14 cellular contexts compared by ENCODE assay signal in genomic region chr17:17117923-17118322, GRCh38.
DNase-seq lines count a peak whose midpoint lies in the region; ATAC-seq, FAIRE-seq and TF ChIP-seq lines count a peak whose summit lies in the region.
"Had no signal": no experiment of that assay in that cellular context is flagged by ENCODE, and none has a peak within 500 bp of the region (broad histone marks: within the 10 kb centered on the region; RNA-seq: fewer than 3 reads in every experiment).

No MANE protein-coding gene starts in this region.

- no peaks in the 10 kb centered on the region for H3K27me3 ChIP-seq in BLaER1 treated with 17β-estradiol and CSF1 and Interleukin-3, amounts not matched to agents 10 nM and 100 nM

- TF ChIP-seq CTCF in A549 (IDR thresholded peaks at IDR 0.05): no peak
- no peak for TF ChIP-seq CTCF in activated CD8-positive, alpha-beta T cell treated with anti-CD3 and anti-CD28 coated beads for 36 hours (IDR thresholded peaks at IDR 0.05)

- no peaks in the 10 kb centered on the region for H3K9me3 Mint-ChIP-seq in activated CD8-positive, alpha-beta T cell treated with anti-CD3 and anti-CD28 coated beads for 36 hours
- H3K9me3 Mint-ChIP-seq in memory B cell: no peaks in the 10 kb centered on the region
- H3K9me3 Mint-ChIP-seq: mesothelial cell of epicardium had no signal

- no peak for TF ChIP-seq RAD21 in A549 (conservative IDR thresholded peaks at IDR 0.05 in 1 of 2, IDR thresholded peaks at IDR 0.05 in 1 of 2)

- no peaks in the 10 kb centered on the region for H3K27me3 Mint-ChIP-seq in activated CD8-positive, alpha-beta T cell treated with anti-CD3 and anti-CD28 coated beads for 36 hours
- H3K27me3 Mint-ChIP-seq in memory B cell: no peaks in the 10 kb centered on the region

- no peak for FAIRE-seq in A549 (lab: Jason Lieb, UNC)
- FAIRE-seq: GM12878, islet of Langerhans had no signal

- no peaks in the 10 kb centered on the region for H3K9me3 ChIP-seq in A549
- no peaks in the 10 kb centered on the region for H3K9me3 ChIP-seq in BLaER1 treated with 17β-estradiol and CSF1 and Interleukin-3, amounts not matched to agents 10 nM and 100 nM (replicated peaks in 1 of 11)

- H3K4me3 Mint-ChIP-seq in activated CD8-positive, alpha-beta T cell treated with anti-CD3 and anti-CD28 coated beads for 36 hours: no peak overlapping the region
- no peak overlapping the region for H3K4me3 Mint-ChIP-seq in memory B cell
- H3K4me3 Mint-ChIP-seq: mesothelial cell of epicardium had no signal

- H3K36me3 ChIP-seq in BLaER1 treated with 17β-estradiol and CSF1 and Interleukin-3, amounts not matched to agents 10 nM and 100 nM: peaks cover 0 to 11% (median 0%) of the 10 kb centered on the region in 11 experiments; a peak in 3 of 22 replicates

- H3K27ac ChIP-seq in A549: peak overlapping the region in 1 of 2 experiments; percentile 72; a peak in 3 of 6 replicates
- peak overlapping the region in 7 of 11 experiments; percentile 8 to 64 (median 42); a peak in 10 of 22 replicates for H3K27ac ChIP-seq in BLaER1 treated with 17β-estradiol and CSF1 and Interleukin-3, amounts not matched to agents 10 nM and 100 nM

- WGBS in A549 (ENCODE audit: missing lambda C conversion rate): 76% methylated on average over 3 of the region's 3 CpGs

- intact Hi-C loops in activated CD8-positive, alpha-beta T cell treated with anti-CD3 and anti-CD28 coated beads for 36 hours (cut with micrococcal nuclease): loop anchor here (10.0 kb wide), 1 partner anchor 113 kb away; no protein-coding TSS in a partner anchor

- ATAC-seq in A549 (no peak), memory B cell (ENCODE audit: low read depth) (no peak)
- no peak for ATAC-seq in activated CD8-positive, alpha-beta T cell treated with anti-CD3 and anti-CD28 coated beads for 36 hours
- no peak for ATAC-seq in activated CD4-positive, CD25-positive, alpha-beta regulatory T cell treated with anti-CD3 and anti-CD28 coated beads, Interleukin-2, amount 50 U/mL, for 24 hours
- ATAC-seq: GM12878 had no signal

- H3K4me1 ChIP-seq in A549: peaks cover 72% of the 10 kb centered on the region
- H3K4me1 ChIP-seq in BLaER1 treated with 17β-estradiol and CSF1 and Interleukin-3, amounts not matched to agents 10 nM and 100 nM: peaks cover 51 to 100% (median 92%) of the 10 kb centered on the region in 10 experiments

- DNase-seq in A549 (ENCODE audit: low read depth in 1 of 2, low spot score in 1 of 2) (no peak), memory B cell (ENCODE audit: low spot score in 2 of 2) (no peak), foreskin melanocyte (no peak), NCI-H526 (lab: John Stamatoyannopoulos, UW) (no peak)
- no peak for DNase-seq in activated CD8-positive, alpha-beta T cell treated with anti-CD3 and anti-CD28 coated beads for 36 hours
- DNase-seq in stimulated activated CD4-positive, alpha-beta T cell treated with anti-CD3 and anti-CD28 coated beads, Interleukin-2, amount 100 ng/mL, for 48 hours: no peak
- DNase-seq: activated CD8-positive, alpha-beta memory T cell treated with anti-CD3 and anti-CD28 coated beads for 24 hours; KBM-7; SIG-M5 had no signal

- TF ChIP-seq EP300 in A549 (IDR thresholded peaks at IDR 0.05): no peak

- no peak for TF ChIP-seq POLR2A in A549 (IDR thresholded peaks at IDR 0.05; ENCODE audit: low read length)

- peak overlapping the region; percentile 93 for H3K27ac Mint-ChIP-seq in activated CD8-positive, alpha-beta T cell treated with anti-CD3 and anti-CD28 coated beads for 36 hours
- peak overlapping the region; percentile 38 for H3K27ac Mint-ChIP-seq in memory B cell
- H3K27ac Mint-ChIP-seq: mesothelial cell of epicardium had no signal

- no peak overlapping the region for H3K4me3 ChIP-seq in A549
- H3K4me3 ChIP-seq in BLaER1 treated with 17β-estradiol and CSF1 and Interleukin-3, amounts not matched to agents 10 nM and 100 nM: no peak overlapping the region
- H3K4me3 ChIP-seq: GM12878 had no signal

- H3K4me1 Mint-ChIP-seq in activated CD8-positive, alpha-beta T cell treated with anti-CD3 and anti-CD28 coated beads for 36 hours (ENCODE audit: low read depth): peaks cover 87% of the 10 kb centered on the region
- peaks cover 62% of the 10 kb centered on the region for H3K4me1 Mint-ChIP-seq in memory B cell

- CTCF ChIA-PET in A549 (lab: Yijun Ruan, JAX): interaction anchor here (1.2 to 1.3 kb wide), 2 partner anchors 23 to 117 kb away, joined by 3 to 5 read pairs; no protein-coding TSS in a partner anchor
- CTCF ChIA-PET in activated CD8-positive, alpha-beta T cell treated with anti-CD3 and anti-CD28 coated beads for 36 hours (lab: Charles Lee): no interaction called here

- H3K36me3 Mint-ChIP-seq in activated CD8-positive, alpha-beta T cell treated with anti-CD3 and anti-CD28 coated beads for 36 hours (ENCODE audit: low read depth): peaks cover 2% of the 10 kb centered on the region
- H3K36me3 Mint-ChIP-seq in memory B cell: peaks cover 2% of the 10 kb centered on the region
- H3K36me3 Mint-ChIP-seq: mesothelial cell of epicardium had no signal

- peak overlapping the region; percentile 34; the same call in 2 of the 3 replicates for H3K4me2 ChIP-seq in A549
- peak overlapping the region; percentile 65 to 94 (median 85) for H3K4me2 ChIP-seq in BLaER1 treated with 17β-estradiol and CSF1 and Interleukin-3, amounts not matched to agents 10 nM and 100 nM

- peaks cover 89 to 100% (median 100%) of the 10 kb centered on the region in 11 experiments; a peak in 21 of 22 replicates for H4K20me1 ChIP-seq in BLaER1 treated with 17β-estradiol and CSF1 and Interleukin-3, amounts not matched to agents 10 nM and 100 nM

- H3K9ac ChIP-seq in BLaER1 treated with 17β-estradiol and CSF1 and Interleukin-3, amounts not matched to agents 10 nM and 100 nM: peak overlapping the region in 3 of 11 experiments; percentile 37 to 56 (median 55); a peak in 3 of 22 replicates

- POLR2A ChIA-PET in A549 (lab: Yijun Ruan, JAX): no interaction called here
- POLR2A ChIA-PET in activated CD8-positive, alpha-beta T cell treated with anti-CD3 and anti-CD28 coated beads for 36 hours (lab: Charles Lee): interaction anchor here (1.1 to 1.3 kb wide), 2 partner anchors 11 to 58 kb away, joined by 3 read pairs; no protein-coding TSS in a partner anchor

TF ChIP-seq in A549, 52 proteins besides CTCF, POLR2A, EP300 and RAD21:
- no peak for TF ChIP-seq HEYL (CRISPR knock-in tag; IDR thresholded peaks at IDR 0.05)
- no peak for TF ChIP-seq ZSCAN20 (CRISPR knock-in tag; IDR thresholded peaks at IDR 0.05)
- TF ChIP-seq JUN (IDR thresholded peaks at IDR 0.05): no peak
- no peak for TF ChIP-seq CBX8 (IDR thresholded peaks at IDR 0.05)
